Comparison of ENCODE assay signal across 1 cellular context in genomic region chr22:22213231-22213630, GRCh38.
A peak's percentile ranks its signal among the peaks of the same experiment; 100 is the strongest.
TF ChIP-seq lines count a peak whose summit lies in the region.

No MANE protein-coding gene starts in this region.

TF ChIP-seq in K562, 482 proteins besides CTCF, POLR2A, EP300 and RAD21 (continued from another document and continues in another):
- TF ChIP-seq TCF15 (CRISPR knock-in tag; IDR thresholded peaks at IDR 0.05): no peak
- no peak for TF ChIP-seq SREBF2 (CRISPR knock-in tag; IDR thresholded peaks at IDR 0.05)
- TF ChIP-seq, protein P1, sequence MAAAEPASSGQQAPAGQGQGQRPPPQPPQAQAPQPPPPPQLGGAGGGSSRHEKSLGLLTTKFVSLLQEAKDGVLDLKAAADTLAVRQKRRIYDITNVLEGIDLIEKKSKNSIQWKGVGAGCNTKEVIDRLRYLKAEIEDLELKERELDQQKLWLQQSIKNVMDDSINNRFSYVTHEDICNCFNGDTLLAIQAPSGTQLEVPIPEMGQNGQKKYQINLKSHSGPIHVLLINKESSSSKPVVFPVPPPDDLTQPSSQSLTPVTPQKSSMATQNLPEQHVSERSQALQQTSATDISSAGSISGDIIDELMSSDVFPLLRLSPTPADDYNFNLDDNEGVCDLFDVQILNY (CRISPR knock-in tag; IDR thresholded peaks at IDR 0.05): no peak
- TF ChIP-seq THRB (CRISPR knock-in tag; conservative IDR thresholded peaks at IDR 0.05): peak; percentile 59; the same call in 1 of the 2 replicates
- no peak for TF ChIP-seq ZNF644 (tag; IDR thresholded peaks at IDR 0.05; ENCODE audit: low read depth)
- no peak for TF ChIP-seq MCM2 (IDR thresholded peaks at IDR 0.05; ENCODE audit: low read depth)
- TF ChIP-seq CREM (IDR thresholded peaks at IDR 0.05; ENCODE audit: low read depth): no peak
- TF ChIP-seq, protein P2, sequence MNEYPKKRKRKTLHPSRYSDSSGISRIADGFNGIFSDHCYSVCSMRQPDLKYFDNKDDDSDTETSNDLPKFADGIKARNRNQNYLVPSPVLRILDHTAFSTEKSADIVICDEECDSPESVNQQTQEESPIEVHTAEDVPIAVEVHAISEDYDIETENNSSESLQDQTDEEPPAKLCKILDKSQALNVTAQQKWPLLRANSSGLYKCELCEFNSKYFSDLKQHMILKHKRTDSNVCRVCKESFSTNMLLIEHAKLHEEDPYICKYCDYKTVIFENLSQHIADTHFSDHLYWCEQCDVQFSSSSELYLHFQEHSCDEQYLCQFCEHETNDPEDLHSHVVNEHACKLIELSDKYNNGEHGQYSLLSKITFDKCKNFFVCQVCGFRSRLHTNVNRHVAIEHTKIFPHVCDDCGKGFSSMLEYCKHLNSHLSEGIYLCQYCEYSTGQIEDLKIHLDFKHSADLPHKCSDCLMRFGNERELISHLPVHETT (CRISPR knock-in tag; conservative IDR thresholded peaks at IDR 0.05 in 1 of 2, IDR thresholded peaks at IDR 0.05 in 1 of 2): no peak
- TF ChIP-seq TGIF2 (CRISPR knock-in tag; IDR thresholded peaks at IDR 0.05): no peak
- TF ChIP-seq RBBP5 (IDR thresholded peaks at IDR 0.05; ENCODE audit: borderline replicate concordance, insufficient read depth, low read length, poor library complexity, severe bottlenecking): no peak
- TF ChIP-seq RBM39 (optimal IDR thresholded peaks at IDR 0.05; ENCODE audit: low read depth, low read length): no peak
- no peak for TF ChIP-seq FOXP1 (CRISPR knock-in tag; IDR thresholded peaks at IDR 0.05)
- no peak for TF ChIP-seq ZNF165 (CRISPR knock-in tag; IDR thresholded peaks at IDR 0.05; ENCODE audit: borderline replicate concordance)
- TF ChIP-seq HBP1 (CRISPR knock-in tag; IDR thresholded peaks at IDR 0.05): 0 out of 2 replicates have a peak, but pooled peaks have one; percentile 61
- TF ChIP-seq CHD1 (IDR thresholded peaks at IDR 0.05; ENCODE audit: low read length): no peak
- TF ChIP-seq, protein P3, sequence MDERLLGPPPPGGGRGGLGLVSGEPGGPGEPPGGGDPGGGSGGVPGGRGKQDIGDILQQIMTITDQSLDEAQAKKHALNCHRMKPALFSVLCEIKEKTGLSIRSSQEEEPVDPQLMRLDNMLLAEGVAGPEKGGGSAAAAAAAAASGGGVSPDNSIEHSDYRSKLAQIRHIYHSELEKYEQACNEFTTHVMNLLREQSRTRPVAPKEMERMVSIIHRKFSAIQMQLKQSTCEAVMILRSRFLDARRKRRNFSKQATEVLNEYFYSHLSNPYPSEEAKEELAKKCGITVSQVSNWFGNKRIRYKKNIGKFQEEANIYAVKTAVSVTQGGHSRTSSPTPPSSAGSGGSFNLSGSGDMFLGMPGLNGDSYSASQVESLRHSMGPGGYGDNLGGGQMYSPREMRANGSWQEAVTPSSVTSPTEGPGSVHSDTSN (CRISPR knock-in tag; IDR thresholded peaks at IDR 0.05; ENCODE audit: low read depth): no peak
- TF ChIP-seq, protein P3 (tag; conservative IDR thresholded peaks at IDR 0.05; ENCODE audit: low read depth): no peak
- TF ChIP-seq ZNF445 (CRISPR knock-in tag; IDR thresholded peaks at IDR 0.05; ENCODE audit: low read depth): no peak
- TF ChIP-seq MECOM (CRISPR knock-in tag; IDR thresholded peaks at IDR 0.05): no peak
- no peak for TF ChIP-seq ZNF174 (CRISPR knock-in tag; IDR thresholded peaks at IDR 0.05)
- TF ChIP-seq PCBP2 (IDR thresholded peaks at IDR 0.05; ENCODE audit: low read depth, low read length, poor library complexity, severe bottlenecking): no peak
- peak; percentile 89 for TF ChIP-seq CBX2 (IDR thresholded peaks at IDR 0.05; ENCODE audit: insufficient read depth, low read length, poor library complexity, severe bottlenecking)
- no peak for TF ChIP-seq KDM4B (IDR thresholded peaks at IDR 0.05; ENCODE audit: borderline replicate concordance in 2 of 2, low read depth in 1 of 2)
- TF ChIP-seq KLF10 (CRISPR knock-in tag; IDR thresholded peaks at IDR 0.05): no peak
- TF ChIP-seq HLTF (IDR thresholded peaks at IDR 0.05): no peak
- TF ChIP-seq NUFIP1 (IDR thresholded peaks at IDR 0.05; ENCODE audit: partially characterized antibody): no peak
- TF ChIP-seq NONO (IDR thresholded peaks at IDR 0.05; ENCODE audit: low read depth in 2 of 2, low read length in 1 of 2): no peak
- no peak for TF ChIP-seq TAF15 (IDR thresholded peaks at IDR 0.05; ENCODE audit: low read depth, low read length)
- TF ChIP-seq ILK (tag; IDR thresholded peaks at IDR 0.05; ENCODE audit: borderline replicate concordance, low read depth): no peak
- TF ChIP-seq CBX8 (IDR thresholded peaks at IDR 0.05; ENCODE audit: borderline replicate concordance, extremely low read depth, low read depth, low read length, poor library complexity, severe bottlenecking): peak; percentile 88
- TF ChIP-seq MEF2D (tag; conservative IDR thresholded peaks at IDR 0.05; ENCODE audit: low read depth): no peak
- no peak for TF ChIP-seq MYC (IDR thresholded peaks at IDR 0.05; ENCODE audit: low read depth, low read length)
- no peak for TF ChIP-seq MYC (CRISPR knock-in tag; IDR thresholded peaks at IDR 0.05; ENCODE audit: borderline replicate concordance, low read depth)
- no peak for TF ChIP-seq KDM2B (CRISPR knock-in tag; IDR thresholded peaks at IDR 0.05)
- TF ChIP-seq RFX7 (CRISPR knock-in tag; IDR thresholded peaks at IDR 0.05): no peak
- TF ChIP-seq MCM3 (IDR thresholded peaks at IDR 0.05): peak; percentile 88
- no peak for TF ChIP-seq SRSF9 (IDR thresholded peaks at IDR 0.05; ENCODE audit: borderline replicate concordance, low read depth, low read length)
- TF ChIP-seq ELF4 (CRISPR knock-in tag; IDR thresholded peaks at IDR 0.05): peak; percentile 72; the same call in 1 of the 2 replicates
- TF ChIP-seq DIDO1 (tag; IDR thresholded peaks at IDR 0.05; ENCODE audit: low read depth): no peak
- 0 out of 2 replicates have a peak, but pooled peaks have one; percentile 19 for TF ChIP-seq ARID2 (IDR thresholded peaks at IDR 0.05)
- TF ChIP-seq SPI1 (IDR thresholded peaks at IDR 0.05; ENCODE audit: borderline replicate concordance, low read depth, low read length): no peak
- no peak for TF ChIP-seq SOX6 (IDR thresholded peaks at IDR 0.05)
- no peak for TF ChIP-seq FOXA1 (IDR thresholded peaks at IDR 0.05; ENCODE audit: borderline replicate concordance)
- no peak for TF ChIP-seq ZFP30 (CRISPR knock-in tag; IDR thresholded peaks at IDR 0.05; ENCODE audit: borderline replicate concordance)
- TF ChIP-seq, protein P4, sequence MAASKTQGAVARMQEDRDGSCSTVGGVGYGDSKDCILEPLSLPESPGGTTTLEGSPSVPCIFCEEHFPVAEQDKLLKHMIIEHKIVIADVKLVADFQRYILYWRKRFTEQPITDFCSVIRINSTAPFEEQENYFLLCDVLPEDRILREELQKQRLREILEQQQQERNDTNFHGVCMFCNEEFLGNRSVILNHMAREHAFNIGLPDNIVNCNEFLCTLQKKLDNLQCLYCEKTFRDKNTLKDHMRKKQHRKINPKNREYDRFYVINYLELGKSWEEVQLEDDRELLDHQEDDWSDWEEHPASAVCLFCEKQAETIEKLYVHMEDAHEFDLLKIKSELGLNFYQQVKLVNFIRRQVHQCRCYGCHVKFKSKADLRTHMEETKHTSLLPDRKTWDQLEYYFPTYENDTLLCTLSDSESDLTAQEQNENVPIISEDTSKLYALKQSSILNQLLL (CRISPR knock-in tag; IDR thresholded peaks at IDR 0.05; ENCODE audit: borderline replicate concordance): no peak
- TF ChIP-seq SP1 (CRISPR knock-in tag; IDR thresholded peaks at IDR 0.05): no peak
- no peak for TF ChIP-seq HNRNPL (IDR thresholded peaks at IDR 0.05; ENCODE audit: low read depth, low read length)
- TF ChIP-seq SMARCE1 (IDR thresholded peaks at IDR 0.05): no peak
- TF ChIP-seq HDAC8 (tag; IDR thresholded peaks at IDR 0.05): no peak
- no peak for TF ChIP-seq BRD4 (IDR thresholded peaks at IDR 0.05)
- no peak for TF ChIP-seq NR1H2 (CRISPR knock-in tag; IDR thresholded peaks at IDR 0.05)
- TF ChIP-seq RFX1 (IDR thresholded peaks at IDR 0.05): no peak
- no peak for TF ChIP-seq SNIP1 (IDR thresholded peaks at IDR 0.05; ENCODE audit: low read depth)
- TF ChIP-seq STAT5B (CRISPR knock-in tag; IDR thresholded peaks at IDR 0.05): no peak
- TF ChIP-seq, protein P5, sequence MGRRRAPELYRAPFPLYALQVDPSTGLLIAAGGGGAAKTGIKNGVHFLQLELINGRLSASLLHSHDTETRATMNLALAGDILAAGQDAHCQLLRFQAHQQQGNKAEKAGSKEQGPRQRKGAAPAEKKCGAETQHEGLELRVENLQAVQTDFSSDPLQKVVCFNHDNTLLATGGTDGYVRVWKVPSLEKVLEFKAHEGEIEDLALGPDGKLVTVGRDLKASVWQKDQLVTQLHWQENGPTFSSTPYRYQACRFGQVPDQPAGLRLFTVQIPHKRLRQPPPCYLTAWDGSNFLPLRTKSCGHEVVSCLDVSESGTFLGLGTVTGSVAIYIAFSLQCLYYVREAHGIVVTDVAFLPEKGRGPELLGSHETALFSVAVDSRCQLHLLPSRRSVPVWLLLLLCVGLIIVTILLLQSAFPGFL (CRISPR knock-in tag; IDR thresholded peaks at IDR 0.05): no peak
- no peak for TF ChIP-seq GTF2B (IDR thresholded peaks at IDR 0.05; ENCODE audit: extremely low read depth, insufficient read length)
- TF ChIP-seq, protein P6, sequence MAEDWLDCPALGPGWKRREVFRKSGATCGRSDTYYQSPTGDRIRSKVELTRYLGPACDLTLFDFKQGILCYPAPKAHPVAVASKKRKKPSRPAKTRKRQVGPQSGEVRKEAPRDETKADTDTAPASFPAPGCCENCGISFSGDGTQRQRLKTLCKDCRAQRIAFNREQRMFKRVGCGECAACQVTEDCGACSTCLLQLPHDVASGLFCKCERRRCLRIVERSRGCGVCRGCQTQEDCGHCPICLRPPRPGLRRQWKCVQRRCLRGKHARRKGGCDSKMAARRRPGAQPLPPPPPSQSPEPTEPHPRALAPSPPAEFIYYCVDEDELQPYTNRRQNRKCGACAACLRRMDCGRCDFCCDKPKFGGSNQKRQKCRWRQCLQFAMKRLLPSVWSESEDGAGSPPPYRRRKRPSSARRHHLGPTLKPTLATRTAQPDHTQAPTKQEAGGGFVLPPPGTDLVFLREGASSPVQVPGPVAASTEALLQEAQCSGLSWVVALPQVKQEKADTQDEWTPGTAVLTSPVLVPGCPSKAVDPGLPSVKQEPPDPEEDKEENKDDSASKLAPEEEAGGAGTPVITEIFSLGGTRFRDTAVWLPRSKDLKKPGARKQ (CRISPR knock-in tag; IDR thresholded peaks at IDR 0.05): no peak
- TF ChIP-seq TRIM28 (IDR thresholded peaks at IDR 0.05): no peak
- no peak for TF ChIP-seq CBX1 (IDR thresholded peaks at IDR 0.05; ENCODE audit: low read depth)
- TF ChIP-seq, protein P7, sequence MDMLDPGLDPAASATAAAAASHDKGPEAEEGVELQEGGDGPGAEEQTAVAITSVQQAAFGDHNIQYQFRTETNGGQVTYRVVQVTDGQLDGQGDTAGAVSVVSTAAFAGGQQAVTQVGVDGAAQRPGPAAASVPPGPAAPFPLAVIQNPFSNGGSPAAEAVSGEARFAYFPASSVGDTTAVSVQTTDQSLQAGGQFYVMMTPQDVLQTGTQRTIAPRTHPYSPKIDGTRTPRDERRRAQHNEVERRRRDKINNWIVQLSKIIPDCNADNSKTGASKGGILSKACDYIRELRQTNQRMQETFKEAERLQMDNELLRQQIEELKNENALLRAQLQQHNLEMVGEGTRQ (CRISPR knock-in tag; IDR thresholded peaks at IDR 0.05): no peak; the same call in 1 of the 2 replicates
- TF ChIP-seq SLC30A9 (CRISPR knock-in tag; IDR thresholded peaks at IDR 0.05): no peak
